In the genomic region with DNA sequence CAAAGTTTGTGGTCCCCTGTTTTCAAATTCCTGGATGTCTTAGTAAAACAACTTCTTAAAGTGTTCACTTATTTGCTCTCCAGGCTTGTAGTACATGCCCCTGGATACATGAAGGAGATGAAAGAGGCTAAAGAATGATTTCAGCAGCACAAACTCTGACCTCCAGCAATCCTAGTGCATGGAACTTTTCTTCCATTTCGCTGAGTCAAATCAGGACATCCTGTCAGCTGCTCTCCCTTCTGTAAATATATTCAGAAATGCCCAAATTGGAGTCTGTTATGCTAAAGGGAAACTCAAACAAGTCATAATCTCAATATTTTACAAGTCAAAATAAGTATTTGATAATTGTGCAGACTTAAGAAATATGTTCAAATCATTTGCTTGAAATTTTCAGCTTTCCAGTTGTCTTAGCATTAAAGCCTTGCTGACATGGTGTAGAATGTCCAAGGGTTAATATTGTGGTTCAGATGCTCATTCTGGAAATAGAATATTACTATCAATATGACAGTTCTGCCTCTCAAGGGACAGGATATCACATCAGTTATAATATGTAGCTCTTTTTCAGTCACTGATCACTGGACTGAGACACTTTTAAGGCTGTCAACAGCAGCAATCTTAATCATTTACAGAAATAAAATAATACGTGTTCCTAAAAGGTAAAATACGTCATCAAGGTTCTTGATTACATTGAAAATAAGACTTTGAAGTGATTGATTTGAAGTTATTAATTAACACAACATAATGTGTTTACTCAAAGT, we compare ENCODE assay signal across 13 cellular contexts.
DNase-seq lines count a peak whose midpoint lies in the region; ATAC-seq and TF ChIP-seq lines count a peak whose summit lies in the region.
"Had no signal": no experiment of that assay in that cellular context is flagged by ENCODE, and none has a peak within 500 bp of the region (broad histone marks: within the 10 kb centered on the region; RNA-seq: fewer than 3 reads in every experiment).

No MANE protein-coding gene starts in this region.

- intact Hi-C loops in spleen (cut with DNase I; ENCODE audit: low total_unique reads): no loop called here

- DNase-seq in foreskin melanocyte (peak; percentile 55), KBM-7 (no peak), spleen (no peak), hippocampal formation (lab: John Stamatoyannopoulos, UW) (no peak)
- DNase-seq in activated naive CD8-positive, alpha-beta T cell treated with anti-CD3 and anti-CD28 coated beads for 36 hours: no peak
- DNase-seq: CD4-positive, CD25-positive, alpha-beta regulatory T cell; SW 1271 had no signal

- H3K9me3 ChIP-seq in spleen: peaks cover 0 to 10% (median 0%) of the 10 kb centered on the region in 8 donors

- H3K36me3 ChIP-seq in spleen: no peaks in the 10 kb centered on the region
- H3K36me3 ChIP-seq: esophagus muscularis mucosa had no signal

- no peaks in the 10 kb centered on the region for H3K4me1 ChIP-seq in spleen
- H3K4me1 ChIP-seq: esophagus muscularis mucosa had no signal

- no peak overlapping the region for H3K27ac Mint-ChIP-seq in activated naive CD8-positive, alpha-beta T cell treated with anti-CD3 and anti-CD28 coated beads for 36 hours
- H3K27ac Mint-ChIP-seq: CD4-positive, CD25-positive, alpha-beta regulatory T cell had no signal

- peaks cover 5% of the 10 kb centered on the region for H3K9me3 Mint-ChIP-seq in activated naive CD8-positive, alpha-beta T cell treated with anti-CD3 and anti-CD28 coated beads for 36 hours

- no peak overlapping the region for H3K4me3 Mint-ChIP-seq in activated naive CD8-positive, alpha-beta T cell treated with anti-CD3 and anti-CD28 coated beads for 36 hours
- H3K4me3 Mint-ChIP-seq: CD4-positive, CD25-positive, alpha-beta regulatory T cell had no signal

- in situ Hi-C loops in KBM-7 (cut with MboI; ENCODE audit: low pct_unique_long_range_greater_than_20kb, low sequenced_read_pairs): no loop called here

- H3K4me1 Mint-ChIP-seq in activated naive CD8-positive, alpha-beta T cell treated with anti-CD3 and anti-CD28 coated beads for 36 hours: no peaks in the 10 kb centered on the region
- H3K4me1 Mint-ChIP-seq: CD4-positive, CD25-positive, alpha-beta regulatory T cell had no signal

- H3K27me3 ChIP-seq in spleen (replicated peaks in 1 of 7): no peaks in the 10 kb centered on the region
- H3K27me3 ChIP-seq: esophagus muscularis mucosa had no signal

- H3K36me3 Mint-ChIP-seq in activated naive CD8-positive, alpha-beta T cell treated with anti-CD3 and anti-CD28 coated beads for 36 hours: no peaks in the 10 kb centered on the region
- H3K36me3 Mint-ChIP-seq: CD4-positive, CD25-positive, alpha-beta regulatory T cell had no signal

- TF ChIP-seq CTCF in spleen (IDR thresholded peaks at IDR 0.05 in 8 of 11, conservative IDR thresholded peaks at IDR 0.05 in 3 of 11): no peak

- peak; percentile 84 for ATAC-seq in GM18517 (IDR thresholded peaks at IDR 0.05; ENCODE audit: unreplicated experiment)
- peak; percentile 65 for ATAC-seq in GM21526 (IDR thresholded peaks at IDR 0.05; ENCODE audit: low FRiP score, unreplicated experiment)
- ATAC-seq in HG03135 (IDR thresholded peaks at IDR 0.05; ENCODE audit: unreplicated experiment): peak; percentile 70
- ATAC-seq: K562, sciatic nerve had no signal

- no peaks in the 10 kb centered on the region for H3K27me3 Mint-ChIP-seq in activated naive CD8-positive, alpha-beta T cell treated with anti-CD3 and anti-CD28 coated beads for 36 hours
- H3K27me3 Mint-ChIP-seq: CD4-positive, CD25-positive, alpha-beta regulatory T cell had no signal

- TF ChIP-seq POLR2A in spleen (IDR thresholded peaks at IDR 0.05): no peak

- no peak overlapping the region for H3K27ac ChIP-seq in spleen
- H3K27ac ChIP-seq: esophagus muscularis mucosa had no signal

- whole genome bisulfite sequencing in spleen, 5 donors: 52 to 64% (median 61%) methylated on average over 3 of the region's 3 CpGs

- H3K4me3 ChIP-seq in spleen: no peak overlapping the region
- H3K4me3 ChIP-seq: esophagus muscularis mucosa, K562 had no signal
